9 cellular contexts compared by ENCODE assay signal in genomic region chr10:59872892-59873463, GRCh38. TPM values are rescaled to one million over a fixed set of nuclear protein-coding genes. Genes with fewer than 3 reads are reported as not detected.
DNase-seq lines count a peak whose midpoint lies in the region; ATAC-seq and TF ChIP-seq lines count a peak whose summit lies in the region.
"Had no signal": no experiment of that assay in that cellular context is flagged by ENCODE, and none has a peak within 500 bp of the region (broad histone marks: within the 10 kb centered on the region; RNA-seq: fewer than 3 reads in every experiment).

No MANE protein-coding gene starts in this region.

- 34 to 46% methylated on average over 7 of the region's 7 CpGs for WGBS in lung, 2 donors

- peak; percentile 87 to 97 for DNase-seq in cardiac fibroblast (ENCODE audit: low read depth in 2 of 2)
- DNase-seq in lung (ENCODE audit: low spot score), result peak; percentile 34
- no peak for DNase-seq in effector memory CD4-positive, alpha-beta T cell
- DNase-seq in stimulated activated CD8-positive, alpha-beta memory T cell treated with anti-CD3 and anti-CD28 coated beads, Interleukin-4, amount 100 ng/mL, for 48 hours, result no peak
- DNase-seq in NCI-H1092 treated with DMSO at 0.1 percent for 48 hours (lab: John Stamatoyannopoulos, UW), result no peak
- DNase-seq: KG1 had no signal

- TF ChIP-seq CTCF in HEK293 (tag by site-specific recombination; IDR thresholded peaks at IDR 0.05) (no peak), cardiac fibroblast (IDR thresholded peaks at IDR 0.05; ENCODE audit: low read depth, low read length) (no peak), lung (IDR thresholded peaks at IDR 0.05; ENCODE audit: control extremely low read depth, extremely low read depth) (no peak)

- no peak for ATAC-seq in lung (ENCODE audit: insufficient read depth, low FRiP score)
- no peak for ATAC-seq in HG03108 (IDR thresholded peaks at IDR 0.05; ENCODE audit: unreplicated experiment)

- peak overlapping the region; percentile 55 for H3K4me3 ChIP-seq in ACC112 (ENCODE audit: low read depth, low read length)
- H3K4me3 ChIP-seq in HEK293 (ENCODE audit: low read depth, low read length), result no peak overlapping the region
- peak overlapping the region in 1 of 2 donors; percentile 21 for H3K4me3 ChIP-seq in cardiac fibroblast (replicated peaks in 1 of 2; ENCODE audit: low read depth in 2 of 2, low read length in 2 of 2)
- no peak overlapping the region for H3K4me3 ChIP-seq in lung
- no peak overlapping the region for H3K4me3 ChIP-seq in effector memory CD4-positive, alpha-beta T cell (ENCODE audit: insufficient read depth, low read depth, low read length, poor library complexity, severe bottlenecking)

- H3K27me3 ChIP-seq in ACC112 (ENCODE audit: insufficient read depth, low read length) (no peaks in the 10 kb centered on the region), lung (ENCODE audit: control insufficient read depth, insufficient read depth) (no peaks in the 10 kb centered on the region)
- no peaks in the 10 kb centered on the region for H3K27me3 ChIP-seq in effector memory CD4-positive, alpha-beta T cell (replicated peaks; ENCODE audit: control insufficient read depth, insufficient read depth, low read length, poor library complexity, severe bottlenecking)

- POLR2A ChIA-PET in HEK293 (lab: Yijun Ruan, JAX), result interaction anchor here (1.3 to 1.9 kb wide), 2 partner anchors 33 to 35 kb away, joined by 8 to 16 read pairs; partner anchors contain the start of gene CCDC6

- peak overlapping the region; percentile 48 for H3K27ac ChIP-seq in ACC112 (ENCODE audit: low read depth, low read length)
- no peak overlapping the region for H3K27ac ChIP-seq in HEK293 (ENCODE audit: extremely low read depth, low read depth, low read length)
- peak overlapping the region in 1 of 2 donors; percentile 62 for H3K27ac ChIP-seq in lung (ENCODE audit: low read depth in 1 of 2, low read length in 1 of 2)
- no peak overlapping the region for H3K27ac ChIP-seq in effector memory CD4-positive, alpha-beta T cell (ENCODE audit: insufficient read depth, low read length, poor library complexity, severe bottlenecking)

- H3K4me1 ChIP-seq in ACC112 (ENCODE audit: control insufficient read depth, insufficient read depth, low read length, unreplicated experiment) (peaks cover 31% of the 10 kb centered on the region), HEK293 (ENCODE audit: control insufficient read depth, insufficient read depth, low read length) (peaks cover 10% of the 10 kb centered on the region), lung (ENCODE audit: control insufficient read depth in 2 of 2, insufficient read depth in 2 of 2, low read length in 2 of 2) (peaks cover 18 to 22% of the 10 kb centered on the region in 2 donors)
- no peaks in the 10 kb centered on the region for H3K4me1 ChIP-seq in effector memory CD4-positive, alpha-beta T cell (ENCODE audit: control insufficient read depth, insufficient read depth, low read length, poor library complexity, severe bottlenecking)

- peaks cover 66% of the 10 kb centered on the region for H3K79me2 ChIP-seq in ACC112 (ENCODE audit: control insufficient read depth, insufficient read depth, low read length, unreplicated experiment)

- no peaks in the 10 kb centered on the region for H3K36me3 ChIP-seq in ACC112 (ENCODE audit: insufficient read depth, low read length)
- H3K36me3 ChIP-seq in HEK293 (ENCODE audit: control insufficient read depth in 2 of 2, insufficient read depth in 1 of 2, low read length in 2 of 2), result no peaks in the 10 kb centered on the region
- no peaks in the 10 kb centered on the region for H3K36me3 ChIP-seq in lung (ENCODE audit: control insufficient read depth in 2 of 2, insufficient read depth in 2 of 2, low read length in 2 of 2)
- H3K36me3 ChIP-seq in effector memory CD4-positive, alpha-beta T cell (ENCODE audit: control insufficient read depth, insufficient read depth, low read length), result no peaks in the 10 kb centered on the region

- H3K9me3 ChIP-seq in HEK293 (ENCODE audit: control insufficient read depth, insufficient read depth, low read depth, low read length), result no peaks in the 10 kb centered on the region
- H3K9me3 ChIP-seq in lung (ENCODE audit: control insufficient read depth in 2 of 2, insufficient read depth in 1 of 2, low read length in 1 of 2), result no peaks in the 10 kb centered on the region
- no peaks in the 10 kb centered on the region for H3K9me3 ChIP-seq in effector memory CD4-positive, alpha-beta T cell (ENCODE audit: control insufficient read depth, low read length)

- CTCF ChIA-PET in HEK293 (lab: Yijun Ruan, JAX), result interaction anchor here (0.6 to 2.0 kb wide), 7 partner anchors 9 to 1156 kb away, joined by 3 to 10 read pairs (median 3); no protein-coding TSS in a partner anchor

- no peak overlapping the region for H2AFZ ChIP-seq in ACC112 (ENCODE audit: low read length, unreplicated experiment)

TF ChIP-seq in HEK293, 187 proteins besides CTCF, POLR2A, EP300 and RAD21 (continues in another document):
- TF ChIP-seq ZNF768 (tag by site-specific recombination; IDR thresholded peaks at IDR 0.05) (no peak), ZSCAN16 (tag by site-specific recombination; IDR thresholded peaks at IDR 0.05) (no peak), ZNF214 (tag by site-specific recombination; IDR thresholded peaks at IDR 0.05; ENCODE audit: borderline replicate concordance) (no peak), ZNF19 (tag by site-specific recombination; IDR thresholded peaks at IDR 0.05; ENCODE audit: low read depth) (no peak), ZEB2 (tag by site-specific recombination; IDR thresholded peaks at IDR 0.05) (0 out of 2 replicates have a peak, but pooled peaks have one; percentile 38), ZNF747 (tag by site-specific recombination; IDR thresholded peaks at IDR 0.05) (no peak), ZNF248 (tag by site-specific recombination; IDR thresholded peaks at IDR 0.05) (no peak), ZNF792 (tag by site-specific recombination; IDR thresholded peaks at IDR 0.05) (no peak), ZNF10 (tag by site-specific recombination; IDR thresholded peaks at IDR 0.05) (no peak), ZNF366 (tag by site-specific recombination; conservative IDR thresholded peaks at IDR 0.05) (peak; percentile 94), ZNF292 (tag by site-specific recombination; IDR thresholded peaks at IDR 0.05; ENCODE audit: borderline replicate concordance, low read depth) (no peak), ZNF654 (tag by site-specific recombination; IDR thresholded peaks at IDR 0.05; ENCODE audit: low read depth) (no peak), ZNF664 (tag by site-specific recombination; IDR thresholded peaks at IDR 0.05) (no peak), TCF7L2 (IDR thresholded peaks at IDR 0.05; ENCODE audit: borderline replicate concordance, low read depth, low read length) (no peak), ZNF626 (tag by site-specific recombination; IDR thresholded peaks at IDR 0.05) (no peak)
- TF ChIP-seq, protein P1, sequence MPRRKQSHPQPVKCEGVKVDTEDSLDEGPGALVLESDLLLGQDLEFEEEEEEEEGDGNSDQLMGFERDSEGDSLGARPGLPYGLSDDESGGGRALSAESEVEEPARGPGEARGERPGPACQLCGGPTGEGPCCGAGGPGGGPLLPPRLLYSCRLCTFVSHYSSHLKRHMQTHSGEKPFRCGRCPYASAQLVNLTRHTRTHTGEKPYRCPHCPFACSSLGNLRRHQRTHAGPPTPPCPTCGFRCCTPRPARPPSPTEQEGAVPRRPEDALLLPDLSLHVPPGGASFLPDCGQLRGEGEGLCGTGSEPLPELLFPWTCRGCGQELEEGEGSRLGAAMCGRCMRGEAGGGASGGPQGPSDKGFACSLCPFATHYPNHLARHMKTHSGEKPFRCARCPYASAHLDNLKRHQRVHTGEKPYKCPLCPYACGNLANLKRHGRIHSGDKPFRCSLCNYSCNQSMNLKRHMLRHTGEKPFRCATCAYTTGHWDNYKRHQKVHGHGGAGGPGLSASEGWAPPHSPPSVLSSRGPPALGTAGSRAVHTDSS (tag by site-specific recombination; IDR thresholded peaks at IDR 0.05), result no peak
- TF ChIP-seq, protein P2, sequence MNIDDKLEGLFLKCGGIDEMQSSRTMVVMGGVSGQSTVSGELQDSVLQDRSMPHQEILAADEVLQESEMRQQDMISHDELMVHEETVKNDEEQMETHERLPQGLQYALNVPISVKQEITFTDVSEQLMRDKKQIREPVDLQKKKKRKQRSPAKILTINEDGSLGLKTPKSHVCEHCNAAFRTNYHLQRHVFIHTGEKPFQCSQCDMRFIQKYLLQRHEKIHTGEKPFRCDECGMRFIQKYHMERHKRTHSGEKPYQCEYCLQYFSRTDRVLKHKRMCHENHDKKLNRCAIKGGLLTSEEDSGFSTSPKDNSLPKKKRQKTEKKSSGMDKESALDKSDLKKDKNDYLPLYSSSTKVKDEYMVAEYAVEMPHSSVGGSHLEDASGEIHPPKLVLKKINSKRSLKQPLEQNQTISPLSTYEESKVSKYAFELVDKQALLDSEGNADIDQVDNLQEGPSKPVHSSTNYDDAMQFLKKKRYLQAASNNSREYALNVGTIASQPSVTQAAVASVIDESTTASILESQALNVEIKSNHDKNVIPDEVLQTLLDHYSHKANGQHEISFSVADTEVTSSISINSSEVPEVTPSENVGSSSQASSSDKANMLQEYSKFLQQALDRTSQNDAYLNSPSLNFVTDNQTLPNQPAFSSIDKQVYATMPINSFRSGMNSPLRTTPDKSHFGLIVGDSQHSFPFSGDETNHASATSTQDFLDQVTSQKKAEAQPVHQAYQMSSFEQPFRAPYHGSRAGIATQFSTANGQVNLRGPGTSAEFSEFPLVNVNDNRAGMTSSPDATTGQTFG (tag by site-specific recombination; IDR thresholded peaks at IDR 0.05; ENCODE audit: borderline replicate concordance), result no peak
- TF ChIP-seq, protein P3, sequence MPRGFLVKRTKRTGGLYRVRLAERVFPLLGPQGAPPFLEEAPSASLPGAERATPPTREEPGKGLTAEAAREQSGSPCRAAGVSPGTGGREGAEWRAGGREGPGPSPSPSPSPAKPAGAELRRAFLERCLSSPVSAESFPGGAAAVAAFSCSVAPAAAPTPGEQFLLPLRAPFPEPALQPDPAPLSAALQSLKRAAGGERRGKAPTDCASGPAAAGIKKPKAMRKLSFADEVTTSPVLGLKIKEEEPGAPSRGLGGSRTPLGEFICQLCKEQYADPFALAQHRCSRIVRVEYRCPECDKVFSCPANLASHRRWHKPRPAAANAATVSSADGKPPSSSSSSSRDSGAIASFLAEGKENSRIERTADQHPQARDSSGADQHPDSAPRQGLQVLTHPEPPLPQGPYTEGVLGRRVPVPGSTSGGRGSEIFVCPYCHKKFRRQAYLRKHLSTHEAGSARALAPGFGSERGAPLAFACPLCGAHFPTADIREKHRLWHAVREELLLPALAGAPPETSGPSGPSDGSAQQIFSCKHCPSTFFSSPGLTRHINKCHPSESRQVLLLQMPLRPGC (tag by site-specific recombination; IDR thresholded peaks at IDR 0.05), result no peak

RNA-seq across cellular contexts. Expression of gene CCDC6, which starts 33.4 kb away (rescaled TPM):
- total RNA-seq in lung, result 10 to 100 TPM; 42.7 to 77.2 TPM
- 10 to 100 TPM; 13.2 to 13.5 TPM for polyA plus RNA-seq in lung

Comparison
In these comparisons a context has a peak if more than half of its experiments do, and no peak if none do; other contexts are left out.
1. DNase-seq: peak in cardiac fibroblast (2 of 2) and lung (single experiment); none in effector memory CD4-positive, alpha-beta T cell (0 of 3), stimulated activated CD8-positive, alpha-beta memory T cell treated with anti-CD3 and anti-CD28 coated beads, Interleukin-4, amount 100 ng/mL, for 48 hours (single experiment) and NCI-H1092 treated with DMSO at 0.1 percent for 48 hours (single experiment).